10 cellular contexts compared by ENCODE assay signal in genomic region chr6:151565940-151566339, GRCh38.
"Had no signal": no experiment of that assay in that cellular context is flagged by ENCODE, and none has a peak within 500 bp of the region (broad histone marks: within the 10 kb centered on the region; RNA-seq: fewer than 3 reads in every experiment).

No MANE protein-coding gene starts in this region.

- H2AFZ ChIP-seq: GM23338 had no signal

- FAIRE-seq: H1, H54, K562 had no signal

- H3K4me2 ChIP-seq: GM23338 had no signal

- DNase-seq: H9, HCEC 1CT, HFFc6, IMR-90, KG1 had no signal

- ATAC-seq: GM23338, K562 had no signal

- H3K4me3 ChIP-seq: GM23338, K562 had no signal

- H3K27ac ChIP-seq: HL-60 had no signal
